1 cellular context compared by ENCODE assay signal in the genomic region with DNA sequence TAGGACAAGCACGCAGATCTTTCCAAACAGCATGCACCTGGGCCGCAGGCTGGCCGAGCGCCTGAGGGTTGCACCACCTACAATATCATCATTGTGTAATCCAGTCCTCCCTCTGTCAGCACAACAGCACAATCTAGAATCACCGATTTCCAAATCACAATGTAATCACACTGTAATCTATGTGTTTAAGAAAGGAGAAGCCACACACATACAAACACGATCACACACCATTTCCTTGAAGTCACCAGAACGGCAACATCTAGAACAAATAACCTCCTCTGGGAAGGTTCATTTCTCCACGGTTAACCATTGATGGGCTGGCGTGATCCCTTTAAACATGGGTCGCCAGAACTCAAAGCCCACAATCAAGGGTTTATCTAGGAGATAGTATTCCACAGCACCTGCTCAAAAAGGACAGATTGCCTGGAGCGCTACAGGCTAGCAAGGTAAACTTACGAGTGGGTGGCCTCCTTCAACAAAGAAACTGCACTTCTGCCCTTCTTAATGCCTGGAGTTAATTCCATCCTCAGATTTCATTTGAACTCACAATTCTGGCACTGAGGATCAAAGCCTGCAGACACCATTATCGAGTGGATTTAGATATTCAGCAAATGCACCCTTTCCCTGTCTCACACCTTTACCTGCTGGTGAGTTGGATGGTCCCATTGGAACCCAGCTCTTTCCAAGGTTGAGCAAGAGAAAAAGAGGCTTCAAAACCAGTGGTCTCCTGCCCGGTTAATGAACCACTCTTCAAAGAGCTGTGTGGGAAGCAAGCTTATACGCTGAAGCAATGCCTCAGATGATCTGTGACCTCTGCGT.
TF ChIP-seq lines count a peak whose summit lies in the region.

No MANE protein-coding gene starts in this region.

TF ChIP-seq in HepG2, 621 proteins besides CTCF, POLR2A, EP300 and RAD21 (continued from another document and continues in another):
- TF ChIP-seq ZNF792 (CRISPR knock-in tag; IDR thresholded peaks at IDR 0.05) (peak; percentile 90), NFAT5 (CRISPR knock-in tag; IDR thresholded peaks at IDR 0.05) (no peak), ZNF605 (CRISPR knock-in tag; IDR thresholded peaks at IDR 0.05) (0 out of 2 replicates have a peak, but pooled peaks have one; percentile 17), ZNF180 (CRISPR knock-in tag; IDR thresholded peaks at IDR 0.05; ENCODE audit: borderline replicate concordance, low read depth) (no peak), AGO1 (IDR thresholded peaks at IDR 0.05; ENCODE audit: low read depth, low read length, poor library complexity, severe bottlenecking) (no peak), ZNF543 (CRISPR knock-in tag; IDR thresholded peaks at IDR 0.05) (peak; percentile 82; the same call in 1 of the 2 replicates), ZFP41 (CRISPR knock-in tag; IDR thresholded peaks at IDR 0.05; ENCODE audit: borderline replicate concordance) (no peak; the same call in 1 of the 2 replicates), ZNF292 (CRISPR knock-in tag; IDR thresholded peaks at IDR 0.05; ENCODE audit: borderline replicate concordance, low read depth) (peak; percentile 38; the same call in 1 of the 2 replicates), EZH2 (conservative IDR thresholded peaks at IDR 0.05; ENCODE audit: low read depth, low read length) (no peak), NFATC3 (CRISPR knock-in tag; IDR thresholded peaks at IDR 0.05) (peak; percentile 14; the same call in 1 of the 2 replicates), RFX3 (CRISPR knock-in tag; IDR thresholded peaks at IDR 0.05) (no peak), ZNF569 (CRISPR knock-in tag; IDR thresholded peaks at IDR 0.05; ENCODE audit: borderline replicate concordance) (0 out of 2 replicates have a peak, but pooled peaks have one; percentile 59), TRAFD1 (CRISPR knock-in tag; IDR thresholded peaks at IDR 0.05; ENCODE audit: borderline replicate concordance) (no peak; the same call in 1 of the 2 replicates), JARID2 (CRISPR knock-in tag; IDR thresholded peaks at IDR 0.05; ENCODE audit: insufficient replicate concordance) (peak; percentile 50), SNRNP70 (IDR thresholded peaks at IDR 0.05; ENCODE audit: low read depth, low read length) (no peak), CSRNP2 (CRISPR knock-in tag; conservative IDR thresholded peaks at IDR 0.05; ENCODE audit: low read depth) (no peak), ZNF749 (CRISPR knock-in tag; IDR thresholded peaks at IDR 0.05; ENCODE audit: borderline replicate concordance) (no peak), ZNF564 (CRISPR knock-in tag; IDR thresholded peaks at IDR 0.05) (no peak), ZNF101 (CRISPR knock-in tag; IDR thresholded peaks at IDR 0.05; ENCODE audit: borderline replicate concordance, low read depth) (0 out of 2 replicates have a peak, but pooled peaks have one; percentile 50), TEF (CRISPR knock-in tag; IDR thresholded peaks at IDR 0.05) (peak; percentile 91), SYNCRIP (IDR thresholded peaks at IDR 0.05; ENCODE audit: insufficient read depth, low read depth, low read length) (no peak), CENPX (CRISPR knock-in tag; IDR thresholded peaks at IDR 0.05) (no peak), ZBTB43 (CRISPR knock-in tag; conservative IDR thresholded peaks at IDR 0.05) (peak; percentile 91), ZNF557 (CRISPR knock-in tag; IDR thresholded peaks at IDR 0.05) (peak; percentile 94), FOXO4 (CRISPR knock-in tag; conservative IDR thresholded peaks at IDR 0.05) (0 out of 2 replicates have a peak, but pooled peaks have one; percentile 73), GABPB1 (CRISPR knock-in tag; IDR thresholded peaks at IDR 0.05) (peak; percentile 45; the same call in 1 of the 2 replicates), ZKSCAN5 (CRISPR knock-in tag; IDR thresholded peaks at IDR 0.05) (no peak), TRIM22 (IDR thresholded peaks at IDR 0.05) (no peak), ZSCAN22 (CRISPR knock-in tag; IDR thresholded peaks at IDR 0.05) (peak; percentile 63), ZNF615 (CRISPR knock-in tag; IDR thresholded peaks at IDR 0.05; ENCODE audit: borderline replicate concordance) (no peak)
- TF ChIP-seq, protein P1, sequence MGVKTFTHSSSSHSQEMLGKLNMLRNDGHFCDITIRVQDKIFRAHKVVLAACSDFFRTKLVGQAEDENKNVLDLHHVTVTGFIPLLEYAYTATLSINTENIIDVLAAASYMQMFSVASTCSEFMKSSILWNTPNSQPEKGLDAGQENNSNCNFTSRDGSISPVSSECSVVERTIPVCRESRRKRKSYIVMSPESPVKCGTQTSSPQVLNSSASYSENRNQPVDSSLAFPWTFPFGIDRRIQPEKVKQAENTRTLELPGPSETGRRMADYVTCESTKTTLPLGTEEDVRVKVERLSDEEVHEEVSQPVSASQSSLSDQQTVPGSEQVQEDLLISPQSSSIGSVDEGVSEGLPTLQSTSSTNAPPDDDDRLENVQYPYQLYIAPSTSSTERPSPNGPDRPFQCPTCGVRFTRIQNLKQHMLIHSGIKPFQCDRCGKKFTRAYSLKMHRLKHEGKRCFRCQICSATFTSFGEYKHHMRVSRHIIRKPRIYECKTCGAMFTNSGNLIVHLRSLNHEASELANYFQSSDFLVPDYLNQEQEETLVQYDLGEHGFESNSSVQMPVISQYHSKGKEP (CRISPR knock-in tag; IDR thresholded peaks at IDR 0.05): peak; percentile 90
- TF ChIP-seq, protein P2, sequence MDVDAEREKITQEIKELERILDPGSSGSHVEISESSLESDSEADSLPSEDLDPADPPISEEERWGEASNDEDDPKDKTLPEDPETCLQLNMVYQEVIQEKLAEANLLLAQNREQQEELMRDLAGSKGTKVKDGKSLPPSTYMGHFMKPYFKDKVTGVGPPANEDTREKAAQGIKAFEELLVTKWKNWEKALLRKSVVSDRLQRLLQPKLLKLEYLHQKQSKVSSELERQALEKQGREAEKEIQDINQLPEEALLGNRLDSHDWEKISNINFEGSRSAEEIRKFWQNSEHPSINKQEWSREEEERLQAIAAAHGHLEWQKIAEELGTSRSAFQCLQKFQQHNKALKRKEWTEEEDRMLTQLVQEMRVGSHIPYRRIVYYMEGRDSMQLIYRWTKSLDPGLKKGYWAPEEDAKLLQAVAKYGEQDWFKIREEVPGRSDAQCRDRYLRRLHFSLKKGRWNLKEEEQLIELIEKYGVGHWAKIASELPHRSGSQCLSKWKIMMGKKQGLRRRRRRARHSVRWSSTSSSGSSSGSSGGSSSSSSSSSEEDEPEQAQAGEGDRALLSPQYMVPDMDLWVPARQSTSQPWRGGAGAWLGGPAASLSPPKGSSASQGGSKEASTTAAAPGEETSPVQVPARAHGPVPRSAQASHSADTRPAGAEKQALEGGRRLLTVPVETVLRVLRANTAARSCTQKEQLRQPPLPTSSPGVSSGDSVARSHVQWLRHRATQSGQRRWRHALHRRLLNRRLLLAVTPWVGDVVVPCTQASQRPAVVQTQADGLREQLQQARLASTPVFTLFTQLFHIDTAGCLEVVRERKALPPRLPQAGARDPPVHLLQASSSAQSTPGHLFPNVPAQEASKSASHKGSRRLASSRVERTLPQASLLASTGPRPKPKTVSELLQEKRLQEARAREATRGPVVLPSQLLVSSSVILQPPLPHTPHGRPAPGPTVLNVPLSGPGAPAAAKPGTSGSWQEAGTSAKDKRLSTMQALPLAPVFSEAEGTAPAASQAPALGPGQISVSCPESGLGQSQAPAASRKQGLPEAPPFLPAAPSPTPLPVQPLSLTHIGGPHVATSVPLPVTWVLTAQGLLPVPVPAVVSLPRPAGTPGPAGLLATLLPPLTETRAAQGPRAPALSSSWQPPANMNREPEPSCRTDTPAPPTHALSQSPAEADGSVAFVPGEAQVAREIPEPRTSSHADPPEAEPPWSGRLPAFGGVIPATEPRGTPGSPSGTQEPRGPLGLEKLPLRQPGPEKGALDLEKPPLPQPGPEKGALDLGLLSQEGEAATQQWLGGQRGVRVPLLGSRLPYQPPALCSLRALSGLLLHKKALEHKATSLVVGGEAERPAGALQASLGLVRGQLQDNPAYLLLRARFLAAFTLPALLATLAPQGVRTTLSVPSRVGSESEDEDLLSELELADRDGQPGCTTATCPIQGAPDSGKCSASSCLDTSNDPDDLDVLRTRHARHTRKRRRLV (CRISPR knock-in tag; IDR thresholded peaks at IDR 0.05): peak; percentile 70; the same call in 1 of the 2 replicates
